Comparison of ENCODE assay signal across 31 cellular contexts in genomic region chr3:45188714-45189659, GRCh38. TPM values are rescaled to one million over a fixed set of nuclear protein-coding genes. Genes with fewer than 3 reads are reported as not detected.
DNase-seq lines count a peak whose midpoint lies in the region; ATAC-seq, FAIRE-seq and TF ChIP-seq lines count a peak whose summit lies in the region.
"Had no signal": no experiment of that assay in that cellular context is flagged by ENCODE, and none has a peak within 500 bp of the region (broad histone marks: within the 10 kb centered on the region; RNA-seq: fewer than 3 reads in every experiment).

No MANE protein-coding gene starts in this region.

- no peaks in the 10 kb centered on the region for H3K27me3 ChIP-seq in K562 (ENCODE audit: control insufficient read depth in 2 of 2, insufficient read depth in 2 of 2, low read length in 2 of 2)
- H3K27me3 ChIP-seq: adrenal gland, esophagus squamous epithelium, gastroesophageal sphincter, transverse colon had no signal

- H3K27me3 Mint-ChIP-seq in nephron (ENCODE audit: low read depth) (peaks cover 5% of the 10 kb centered on the region), natural killer cell (ENCODE audit: low read depth in 2 of 2) (peaks cover 0 to 5% of the 10 kb centered on the region in 2 donors)
- H3K27me3 Mint-ChIP-seq: CD4-positive, CD25-positive, alpha-beta regulatory T cell had no signal

- TF ChIP-seq POLR2A in K562 (conservative IDR thresholded peaks at IDR 0.05) = no peak

- H3K9me3 ChIP-seq in K562 (replicated peaks; ENCODE audit: control insufficient read depth, insufficient read depth, low read depth, low read length) = no peaks in the 10 kb centered on the region
- H3K9me3 ChIP-seq: adrenal gland, esophagus squamous epithelium, gastroesophageal sphincter, psoas muscle, SJCRH30, transverse colon had no signal

- H3K9me1 ChIP-seq in K562 (ENCODE audit: control insufficient read depth, insufficient read depth, low read length) = peaks cover 6% of the 10 kb centered on the region

- H3K27ac Mint-ChIP-seq in nephron (peak overlapping the region; percentile 83 to 92 (median 92)), natural killer cell (no peak overlapping the region)
- H3K27ac Mint-ChIP-seq: activated T-cell treated with anti-CD3 and anti-CD28 coated beads, Interleukin-2, amount 50 U/mL, for 24 hours; CD4-positive, CD25-positive, alpha-beta regulatory T cell; endodermal cell had no signal

- peaks cover 3 to 18% of the 10 kb centered on the region in 2 experiments; a peak in 4 of 5 replicates for H3K4me1 ChIP-seq in K562 (replicated peaks in 1 of 2; ENCODE audit: control insufficient read depth in 2 of 2, insufficient read depth in 2 of 2, low read length in 2 of 2)
- H3K4me1 ChIP-seq: adrenal gland, gastroesophageal sphincter, psoas muscle, SJCRH30 had no signal

- no peak overlapping the region for H3K27ac ChIP-seq in K562 (ENCODE audit: extremely low read depth, low read depth, low read length)
- H3K27ac ChIP-seq: 22Rv1, adrenal gland, cardiac muscle cell, esophagus squamous epithelium, gastroesophageal sphincter, GM23248, psoas muscle, SJCRH30 had no signal

- CTCF ChIA-PET in K562 (lab: Yijun Ruan, JAX; ENCODE audit: low intra/inter-chr PET ratio) = interaction anchor here (0.7 kb wide), 1 partner anchor 275 kb away, joined by 4 read pairs; no protein-coding TSS in a partner anchor

- H3K4me1 Mint-ChIP-seq in nephron = peaks cover 46% of the 10 kb centered on the region
- H3K4me1 Mint-ChIP-seq in natural killer cell = peaks cover 0 to 5% of the 10 kb centered on the region in 2 donors

- peak overlapping the region; percentile 3; the same call in 1 of the 2 replicates for H2AFZ ChIP-seq in K562 (ENCODE audit: low read depth, low read length)
- H2AFZ ChIP-seq: GM23248 had no signal

- peak; percentile 26 for FAIRE-seq in K562 (lab: Jason Lieb, UNC)
- FAIRE-seq: islet of Langerhans had no signal

- ATAC-seq in K562 (no peak), natural killer cell (no peak), left ventricle myocardium superior (no peak)
- ATAC-seq: gastroesophageal sphincter, Panc1, psoas muscle had no signal

- no peak for TF ChIP-seq EP300 in K562 (IDR thresholded peaks at IDR 0.05; ENCODE audit: low read length)

- intact Hi-C loops in K562 (cut with micrococcal nuclease) = no loop called here
- intact Hi-C loops in natural killer cell (cut with micrococcal nuclease) = no loop called here
- intact Hi-C loops in left ventricle myocardium superior (cut with micrococcal nuclease) = no loop called here

- peak; percentile 30 for DNase-seq in DMS153 (lab: John Stamatoyannopoulos, UW)
- no peak for DNase-seq in DMS153 treated with DMSO at 0.1 percent for 48 hours (lab: John Stamatoyannopoulos, UW; ENCODE audit: unreplicated experiment)
- peak; percentile 31 for DNase-seq in NCI-H2227 (lab: John Stamatoyannopoulos, UW; ENCODE audit: unreplicated experiment)
- DNase-seq in K562 (ENCODE audit: extremely low read depth in 1 of 4, low spot score in 3 of 4) = no peak
- no peak for DNase-seq in natural killer cell
- no peak for DNase-seq in left ventricle myocardium superior
- DNase-seq in T-helper 9 cell = no peak
- DNase-seq: activated CD4-positive, alpha-beta T cell treated with anti-CD3 and anti-CD28 coated beads for 48 hours; activated T-cell treated with anti-CD3 and anti-CD28 coated beads, Interleukin-2, amount 50 U/mL, for 24 hours; adrenal gland; CD4-positive, CD25-positive, alpha-beta regulatory T cell; cortex of kidney; DMS79 treated with DMSO at 0.1 percent for 48 hours; endodermal cell; esophagus squamous epithelium; GM23248; NCI-H1417 treated with DMSO at 0.1 percent for 48 hours; NCI-H226; NK-92 treated with Interleukin-12 subunit alpha and Interleukin-12 subunit beta, amount 100 ng/mL, for 24 hours; psoas muscle; SJCRH30; T-helper 1 cell; transverse colon had no signal

- no peak overlapping the region for H3K9ac ChIP-seq in K562 (ENCODE audit: insufficient read depth in 1 of 2, low read depth in 2 of 2, low read length in 2 of 2)
- H3K9ac ChIP-seq: GM23248 had no signal

- no peak overlapping the region for H3K4me3 Mint-ChIP-seq in nephron
- no peak overlapping the region for H3K4me3 Mint-ChIP-seq in natural killer cell
- H3K4me3 Mint-ChIP-seq: activated T-cell treated with anti-CD3 and anti-CD28 coated beads, Interleukin-2, amount 50 U/mL, for 24 hours; CD4-positive, CD25-positive, alpha-beta regulatory T cell; endodermal cell had no signal

- no peaks in the 10 kb centered on the region for H3K79me2 ChIP-seq in K562 (ENCODE audit: control insufficient read depth, insufficient read depth, low read length)

- no peaks in the 10 kb centered on the region for H3K36me3 ChIP-seq in K562 (ENCODE audit: control insufficient read depth, insufficient read depth, low read length)
- H3K36me3 ChIP-seq: adrenal gland, cardiac muscle cell, esophagus squamous epithelium, gastroesophageal sphincter, SJCRH30, transverse colon had no signal

- in situ Hi-C loops in K562 (cut with MboI) = no loop called here

- WGBS in K562 (ENCODE audit: insufficient coverage, low coverage, missing lambda C conversion rate) = 51% methylated on average over 8 of the region's 8 CpGs

- no TSS peak for BruUV-seq in K562 (replicated peaks; lab: Mats Ljungman, UMichigan)

- no peak for TF ChIP-seq RAD21 in K562 (CRISPR knock-in tag; conservative IDR thresholded peaks at IDR 0.05 in 1 of 2, IDR thresholded peaks at IDR 0.05 in 1 of 2)

- H3K4me2 ChIP-seq in K562 (ENCODE audit: insufficient read depth, low read length) = no peak overlapping the region

- H3K36me3 Mint-ChIP-seq in nephron (ENCODE audit: low read depth) = no peaks in the 10 kb centered on the region
- no peaks in the 10 kb centered on the region for H3K36me3 Mint-ChIP-seq in natural killer cell
- H3K36me3 Mint-ChIP-seq: CD4-positive, CD25-positive, alpha-beta regulatory T cell had no signal

- no peak overlapping the region for H3K4me3 ChIP-seq in K562
- H3K4me3 ChIP-seq: adrenal gland, cardiac muscle cell, esophagus squamous epithelium, gastroesophageal sphincter, GM23248, lung, psoas muscle, SJCRH30, transverse colon had no signal

- H3K9me3 Mint-ChIP-seq in nephron (no peaks in the 10 kb centered on the region), natural killer cell (no peaks in the 10 kb centered on the region)
- H3K9me3 Mint-ChIP-seq: activated T-cell treated with anti-CD3 and anti-CD28 coated beads, Interleukin-2, amount 50 U/mL, for 24 hours; CD4-positive, CD25-positive, alpha-beta regulatory T cell; endodermal cell had no signal

- no peak for TF ChIP-seq CTCF in K562 (IDR thresholded peaks at IDR 0.05 in 2 of 3, conservative IDR thresholded peaks at IDR 0.05 in 1 of 3; ENCODE audit: insufficient read depth in 2 of 3, low read depth in 1 of 3, low read length in 3 of 3)
- TF ChIP-seq CTCF in nephron (IDR thresholded peaks at IDR 0.05; ENCODE audit: unreplicated experiment in 3 of 3) = no peak
- TF ChIP-seq CTCF in natural killer cell (IDR thresholded peaks at IDR 0.05) = no peak

- POLR2A ChIA-PET in K562 (lab: Yijun Ruan, JAX) = interaction anchor here (0.6 to 1.5 kb wide), 3 partner anchors 10 to 125 kb away, joined by 3 to 4 read pairs (median 3); no protein-coding TSS in a partner anchor

- no peaks in the 10 kb centered on the region for H4K20me1 ChIP-seq in K562 (replicated peaks; ENCODE audit: control insufficient read depth, insufficient read depth, low read length)

TF ChIP-seq in K562, 482 proteins besides CTCF, POLR2A, EP300 and RAD21 (continues in another document):
- TF ChIP-seq NFXL1 (CRISPR knock-in tag; IDR thresholded peaks at IDR 0.05) = no peak

RNA-seq across cellular contexts. Expression of gene TMEM158, which starts 37.1 kb away (rescaled TPM):
- total RNA-seq in K562 (2011; cell fraction: chromatin; rRNA removed; ENCODE audit: low replicate concordance) = 17.6 and 30.8 TPM in 2 replicates
- total RNA-seq in K562 (2011; cell fraction: nucleolus; rRNA removed) = 39.3 and 69.5 TPM in 2 replicates
- 34.5 and 58.6 TPM in 2 replicates for total RNA-seq in K562 (2011; cell fraction: nucleoplasm; rRNA removed)
- total RNA-seq in K562 (2014; rRNA removed) = 23.6 and 24.7 TPM in 2 replicates
- total RNA-seq in K562 (2014; rRNA removed; fragmentation: Illumina TruSeq; extraction: Trizol) = 6.8 and 9.5 TPM in 2 replicates
- total RNA-seq in K562 (2015; rRNA removed; fragmentation: Illumina TruSeq; extraction: Trizol) = 3.7 and 4.1 TPM in 2 replicates
- total RNA-seq in K562 (2021) = 33.2 and 46.5 TPM in 2 replicates
- polyA plus RNA-seq in K562 (2011; rRNA removed) = 17.0 and 32.4 TPM in 2 replicates
- polyA plus RNA-seq in K562 (2011; cell fraction: cytosol; rRNA removed) = 23.8 and 166 TPM in 2 replicates
- 20.8 and 52.4 TPM in 2 replicates for polyA plus RNA-seq in K562 (2011; cell fraction: nucleus; rRNA removed)
- 15.6 and 28.2 TPM in 2 replicates for polyA plus RNA-seq in K562 (2012)
- polyA plus RNA-seq in K562 (2014; fragmentation: Illumina TruSeq; extraction: Trizol) = 8.4 and 12.6 TPM in 2 replicates
- 1 to 10 TPM; 2.2 to 2.6 TPM for polyA plus RNA-seq in K562 (2014; fragmentation: Nextera tagmentation; extraction: Ambion mirVana)
- 18.9 and 24.6 TPM in 2 replicates for polyA plus RNA-seq in K562 (2014; rRNA removed)
- polyA minus RNA-seq in K562 (2011; rRNA and poly(A)+ RNA removed) = 5.0 and 12.8 TPM in 2 replicates
- polyA minus RNA-seq in K562 (2011; cell fraction: cytosol; rRNA and poly(A)+ RNA removed) = 36.2 and 47.6 TPM in 2 replicates
- polyA minus RNA-seq in K562 (2011; cell fraction: nucleus; rRNA and poly(A)+ RNA removed) = 8.7 and 12.8 TPM in 2 replicates
- under 1 TPM in 2 of 3 donors, not detected in 1; 0.40 to 0.47 TPM for total RNA-seq in natural killer cell
- 0.82 TPM for total RNA-seq in left ventricle myocardium superior
- total RNA-seq: activated CD8-positive, alpha-beta memory T cell treated with anti-CD3 and anti-CD28 coated beads for 36 hours had no signal
- polyA plus RNA-seq: CD4-positive, CD25-positive, alpha-beta regulatory T cell had no signal

RNA-seq across cellular contexts. Expression of gene CDCP1, which starts 42.8 kb away (rescaled TPM):
- total RNA-seq in K562 (2011; cell fraction: chromatin; rRNA removed; ENCODE audit: low replicate concordance) = 51.7 and 78.6 TPM in 2 replicates
- 37.6 and 51.9 TPM in 2 replicates for total RNA-seq in K562 (2011; cell fraction: nucleolus; rRNA removed)
- 53.8 and 71.8 TPM in 2 replicates for total RNA-seq in K562 (2011; cell fraction: nucleoplasm; rRNA removed)
- total RNA-seq in K562 (2014; rRNA removed) (5.2 and 6.4 TPM in 2 replicates), K562 (2014; rRNA removed; fragmentation: Illumina TruSeq; extraction: Trizol) (5.5 and 6.5 TPM in 2 replicates), K562 (2015; rRNA removed; fragmentation: Illumina TruSeq; extraction: Trizol) (5.0 and 5.1 TPM in 2 replicates), K562 (2021) (13.9 and 16.4 TPM in 2 replicates), natural killer cell (under 1 TPM; 0.38 to 0.61 (median 0.48) TPM), left ventricle myocardium superior (0.30 TPM)
- polyA plus RNA-seq in K562 (2011; rRNA removed) (13.9 and 14.5 TPM in 2 replicates), K562 (2014; fragmentation: Illumina TruSeq; extraction: Trizol) (9.8 and 11.2 TPM in 2 replicates), K562 (2014; fragmentation: Nextera tagmentation; extraction: Ambion mirVana) (1 to 10 TPM; 3.9 to 4.8 TPM), K562 (2014; rRNA removed) (5.1 and 6.0 TPM in 2 replicates)
- 15.2 and 15.5 TPM in 2 replicates for polyA plus RNA-seq in K562 (2011; cell fraction: cytosol; rRNA removed)
- 13.1 and 19.9 TPM in 2 replicates for polyA plus RNA-seq in K562 (2011; cell fraction: nucleus; rRNA removed)
- 10.4 and 16.8 TPM in 2 replicates for polyA plus RNA-seq in K562 (2012)
- 18.4 and 20.2 TPM in 2 replicates for polyA minus RNA-seq in K562 (2011; rRNA and poly(A)+ RNA removed)
- 19.9 and 20.8 TPM in 2 replicates for polyA minus RNA-seq in K562 (2011; cell fraction: cytosol; rRNA and poly(A)+ RNA removed)
- 7.9 and 14.8 TPM in 2 replicates for polyA minus RNA-seq in K562 (2011; cell fraction: nucleus; rRNA and poly(A)+ RNA removed)
- total RNA-seq: SJCRH30 had no signal
- polyA plus RNA-seq: cardiac muscle cell had no signal

Comparison
In these comparisons a context has a peak if more than half of its experiments do, and no peak if none do; other contexts are left out.
1. DNase-seq: peak in DMS153 (single experiment) and NCI-H2227 (single experiment); none in DMS153 treated with DMSO at 0.1 percent for 48 hours (single experiment), K562 (0 of 4), natural killer cell (single experiment), left ventricle myocardium superior (single experiment) and T-helper 9 cell (single experiment).
2. H3K27ac Mint-ChIP-seq: peak in nephron (3 of 3); none in natural killer cell (0 of 2).